ENCODE assay signal across 21 cellular contexts in the genomic region with DNA sequence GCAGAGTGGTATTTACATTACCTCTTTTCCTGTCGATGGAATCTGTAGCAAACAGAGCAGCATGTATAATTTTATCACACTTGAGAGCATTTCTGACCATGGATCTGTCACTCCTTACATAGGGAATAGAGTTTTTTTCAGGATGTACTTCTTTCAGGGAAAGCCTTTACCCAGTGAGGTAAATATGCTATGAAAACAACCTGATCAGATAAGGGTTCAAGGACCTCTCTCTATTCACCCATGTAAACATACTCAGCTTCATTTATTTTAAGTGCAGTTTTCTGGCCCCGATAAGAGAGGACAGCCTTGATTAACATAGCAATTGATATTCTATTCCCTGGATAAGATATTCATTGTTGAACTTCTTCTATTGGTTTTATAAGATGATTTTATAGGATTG.
"Had no signal": no experiment of that assay in that cellular context is flagged by ENCODE, and none has a peak within 500 bp of the region (broad histone marks: within the 10 kb centered on the region; RNA-seq: fewer than 3 reads in every experiment).

No MANE protein-coding gene starts in this region.

- H3K36me3 ChIP-seq: SJSA1 had no signal

- ATAC-seq: K562 had no signal

- H3K4me2 ChIP-seq: KMS-11 had no signal

- H3K9me3 ChIP-seq: SJSA1 had no signal

- DNase-seq: Kasumi-1, MV-4-11, NCI-H1048, NCI-H1436, NCI-H187, NCI-H2029, NCI-H2171, NCI-H226, NCI-H446, NCI-H510A, NCI-H524 treated with DMSO at 0.1 percent for 48 hours, NCI-H69, NCI-H774, Right ventricle myocardium superior, RPMI8226, SIG-M5 had no signal

- H3K27ac ChIP-seq: KMS-11, SJSA1, SK-N-MC had no signal

- H3K9ac ChIP-seq: KMS-11 had no signal

- H3K27me3 ChIP-seq: SJSA1 had no signal

- H3K4me3 ChIP-seq: K562, SJSA1, SK-N-MC had no signal

- FAIRE-seq: K562, RCC 7860 had no signal
